8 cellular contexts compared by ENCODE assay signal in the genomic region with DNA sequence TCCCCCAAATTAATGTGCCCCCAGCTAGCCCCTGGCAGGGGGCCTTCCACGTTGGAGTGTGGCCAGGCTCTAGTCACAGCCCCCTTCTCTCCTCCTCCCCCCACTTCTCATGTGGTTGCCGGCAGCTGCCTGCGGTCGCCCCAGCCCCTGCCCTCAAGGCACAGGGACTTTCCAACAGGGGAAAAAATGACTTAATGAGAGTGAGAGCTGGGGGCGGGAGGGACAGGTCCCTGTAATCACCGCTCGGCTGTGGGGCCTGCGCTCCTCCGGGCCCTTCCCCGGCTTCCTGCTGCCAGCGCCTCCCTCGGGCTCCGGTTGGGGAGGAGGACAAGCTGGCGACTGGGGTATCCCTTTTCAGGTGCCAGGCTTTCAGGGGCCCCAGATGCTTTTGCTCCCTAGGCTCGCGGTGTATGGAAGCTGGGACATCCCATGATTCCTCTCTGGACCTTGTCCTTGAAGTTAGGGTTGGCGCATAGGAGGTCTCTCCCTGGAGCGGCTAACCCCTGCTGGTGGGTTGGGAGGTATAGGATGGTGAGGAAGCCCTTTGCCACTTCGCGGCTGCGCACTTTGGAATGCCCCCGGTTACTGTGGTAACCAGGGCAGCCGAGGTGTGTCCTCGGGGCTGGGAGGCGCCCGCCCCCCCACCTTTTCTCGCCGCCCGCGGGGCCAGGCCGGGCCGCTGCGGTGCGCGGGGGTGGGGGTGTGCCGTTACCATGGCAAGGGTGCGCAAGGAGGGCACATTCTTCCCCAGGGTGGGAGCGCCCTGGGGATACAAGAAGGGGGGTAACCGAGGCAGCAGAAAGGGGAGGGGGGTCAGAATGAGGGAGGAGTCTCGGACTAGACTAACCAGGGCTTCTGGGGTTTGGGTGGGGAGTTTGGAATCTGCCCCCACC. TPM values are rescaled to one million over a fixed set of nuclear protein-coding genes. Genes with fewer than 3 reads are reported as not detected.
A peak's percentile ranks its signal among the peaks of the same experiment; 100 is the strongest.
DNase-seq lines count a peak whose midpoint lies in the region; ATAC-seq and TF ChIP-seq lines count a peak whose summit lies in the region.

No MANE protein-coding gene starts in this region.

- CTCF ChIA-PET in naive thymus-derived CD4-positive, alpha-beta T cell (lab: Charles Lee) = interaction anchor here (0.6 to 15.8 kb wide), 11 partner anchors 7 to 345 kb away, joined by 3 to 627 read pairs (median 3); partner anchors contain the start of genes TTLL4 and WNT10A

- peaks cover 0 to 7% (median 0%) of the 10 kb centered on the region in 5 donors for H3K36me3 Mint-ChIP-seq in naive thymus-derived CD4-positive, alpha-beta T cell

- H3K4me3 ChIP-seq in adipocyte (ENCODE audit: low read length) (no peak overlapping the region), suprapubic skin (peak overlapping the region; percentile 13)
- peak overlapping the region; percentile 65 for H3K4me3 ChIP-seq in naive thymus-derived CD4-positive, alpha-beta T cell (ENCODE audit: low read length)

- H3K27me3 Mint-ChIP-seq in naive thymus-derived CD4-positive, alpha-beta T cell = peaks cover 10 to 74% (median 30%) of the 10 kb centered on the region in 5 donors

- no peak for TF ChIP-seq POLR2A in suprapubic skin (IDR thresholded peaks at IDR 0.05)

- peak; percentile 81 for DNase-seq in ELF-1 (ENCODE audit: low read depth, low spot score)
- DNase-seq in HT1080 (ENCODE audit: low read depth) = peak; percentile 30
- DNase-seq in T follicular helper cell (ENCODE audit: low read depth) = peak; percentile 81
- DNase-seq in adipocyte (ENCODE audit: low read depth) = peak; percentile 34
- DNase-seq in naive thymus-derived CD4-positive, alpha-beta T cell = peak; percentile 61 to 91 (median 74)
- DNase-seq in suprapubic skin (ENCODE audit: low spot score in 2 of 2) = no peak
- DNase-seq in Kasumi-1 (lab: John Stamatoyannopoulos, UW) = no peak

- H3K27ac ChIP-seq in naive thymus-derived CD4-positive, alpha-beta T cell (ENCODE audit: low read depth, low read length) = peak overlapping the region; percentile 89
- H3K27ac ChIP-seq in suprapubic skin = peak overlapping the region; percentile 48

- H3K9me3 Mint-ChIP-seq in naive thymus-derived CD4-positive, alpha-beta T cell = peaks cover 0 to 1% (median 0%) of the 10 kb centered on the region in 11 donors

- no peaks in the 10 kb centered on the region for H3K36me3 ChIP-seq in adipocyte (ENCODE audit: control insufficient read depth, insufficient read depth, low read length, severe bottlenecking)
- H3K36me3 ChIP-seq in naive thymus-derived CD4-positive, alpha-beta T cell (ENCODE audit: control insufficient read depth in 2 of 3, insufficient read depth in 3 of 3, low read length in 3 of 3) = no peaks in the 10 kb centered on the region
- H3K36me3 ChIP-seq in suprapubic skin = no peaks in the 10 kb centered on the region

- TF ChIP-seq CTCF in suprapubic skin (IDR thresholded peaks at IDR 0.05) = no peak

- peaks cover 42 to 62% (median 51%) of the 10 kb centered on the region in 7 donors for H3K4me1 Mint-ChIP-seq in naive thymus-derived CD4-positive, alpha-beta T cell

- no peak overlapping the region for H3K9ac ChIP-seq in adipocyte (ENCODE audit: low read length)

- WGBS in suprapubic skin = 5% methylated on average over 31 of the region's 40 CpGs

- peaks cover 87% of the 10 kb centered on the region for H3K27me3 ChIP-seq in adipocyte (replicated peaks; ENCODE audit: control insufficient read depth, insufficient read depth, low read length)
- peaks cover 0 to 3% of the 10 kb centered on the region in 2 donors for H3K27me3 ChIP-seq in naive thymus-derived CD4-positive, alpha-beta T cell (ENCODE audit: control insufficient read depth in 2 of 2, insufficient read depth in 2 of 2, low read length in 2 of 2)
- peaks cover 84% of the 10 kb centered on the region for H3K27me3 ChIP-seq in suprapubic skin

- H3K27ac Mint-ChIP-seq in naive thymus-derived CD4-positive, alpha-beta T cell = peak overlapping the region; percentile 66 to 91 (median 83)

- TF ChIP-seq EP300 in suprapubic skin (IDR thresholded peaks at IDR 0.05) = no peak

- H3K4me1 ChIP-seq in adipocyte (ENCODE audit: control insufficient read depth, insufficient read depth, low read length) (peaks cover 9% of the 10 kb centered on the region), suprapubic skin (peaks cover 66% of the 10 kb centered on the region)
- H3K4me1 ChIP-seq in naive thymus-derived CD4-positive, alpha-beta T cell (ENCODE audit: control insufficient read depth in 2 of 2, insufficient read depth in 2 of 2, low read length in 2 of 2) = peaks cover 53 to 61% of the 10 kb centered on the region in 2 donors

- peak; percentile 51 for ATAC-seq in GM21367 (IDR thresholded peaks at IDR 0.05; ENCODE audit: unreplicated experiment)
- ATAC-seq in naive thymus-derived CD4-positive, alpha-beta T cell = peak; percentile 76

- H3K9me3 ChIP-seq in adipocyte (ENCODE audit: control insufficient read depth, low read length) (peaks cover 8% of the 10 kb centered on the region), suprapubic skin (no peaks in the 10 kb centered on the region)
- no peaks in the 10 kb centered on the region for H3K9me3 ChIP-seq in naive thymus-derived CD4-positive, alpha-beta T cell (ENCODE audit: control insufficient read depth in 2 of 3, low read length in 3 of 3)

- H3K4me3 Mint-ChIP-seq in naive thymus-derived CD4-positive, alpha-beta T cell = peak overlapping the region; percentile 53 to 86 (median 76)

- intact Hi-C loops in naive thymus-derived CD4-positive, alpha-beta T cell (cut with micrococcal nuclease) = loop anchor here (1.0 to 10.0 kb wide), 14 partner anchors 16 to 612 kb away; partner anchors contain the start of genes CNOT9 (in 2 of the 2), GMPPA (in 2 of the 2), USP37 (in 2 of the 2) and BCS1L (in 1 of the 2)

- POLR2A ChIA-PET in naive thymus-derived CD4-positive, alpha-beta T cell (lab: Charles Lee) = interaction anchor here (0.6 to 13.6 kb wide), 5 partner anchors 9 to 611 kb away, joined by 4 to 305 read pairs (median 6); partner anchors contain the start of gene WNT10A

RNA-seq across cellular contexts. Expression of gene WNT10A, which starts 16.1 kb away (rescaled TPM):
- total RNA-seq in HT1080 (2014; rRNA removed; shearing (Covaris generic)) = 0.20 TPM in 1 of 2 replicates, not detected in the other
- 0.27 TPM in 1 of 2 replicates, not detected in the other for polyA plus RNA-seq in HT1080 (2015; cell fraction: cytosol; rRNA removed)
- 0.11 and 0.16 TPM in 2 replicates for polyA plus RNA-seq in HT1080 (2015; cell fraction: nucleus; rRNA removed)
- total RNA-seq in naive thymus-derived CD4-positive, alpha-beta T cell = 1 to 10 TPM in 4 of 5 experiments, under 1 TPM in 1; 0.19 to 4.2 (median 3.0) TPM
- polyA plus RNA-seq in naive thymus-derived CD4-positive, alpha-beta T cell = 1 to 10 TPM in 1 of 2 donors, under 1 TPM in 1; 0.61 to 1.2 TPM
- 10 to 100 TPM; 14.3 to 20.7 (median 16.3) TPM for total RNA-seq in suprapubic skin

RNA-seq across cellular contexts. Expression of gene WNT6, which starts 37.1 kb away (rescaled TPM):
- total RNA-seq in HT1080 (2014; rRNA removed; shearing (Covaris generic)) = not detected in 2 replicates
- 0.05 TPM in 1 of 2 replicates, not detected in the other for polyA plus RNA-seq in HT1080 (2015; cell fraction: cytosol; rRNA removed)
- not detected in 2 replicates for polyA plus RNA-seq in HT1080 (2015; cell fraction: nucleus; rRNA removed)
- total RNA-seq in naive thymus-derived CD4-positive, alpha-beta T cell = under 1 TPM in 1 of 5 experiments, not detected in 4; 0.22 TPM
- polyA plus RNA-seq in naive thymus-derived CD4-positive, alpha-beta T cell = under 1 TPM in 1 of 2 donors, not detected in 1; 0.11 TPM
- 1 to 10 TPM; 1.4 to 3.7 (median 2.3) TPM for total RNA-seq in suprapubic skin

Comparison
In these comparisons a context has a peak if more than half of its experiments do, and no peak if none do; other contexts are left out.
1. DNase-seq: peak in ELF-1 (single experiment), HT1080 (single experiment), T follicular helper cell (single experiment), adipocyte (single experiment) and naive thymus-derived CD4-positive, alpha-beta T cell (9 of 9); none in suprapubic skin (0 of 2) and Kasumi-1 (0 of 2).